ENCODE assay signal across 7 cellular contexts in the genomic region with DNA sequence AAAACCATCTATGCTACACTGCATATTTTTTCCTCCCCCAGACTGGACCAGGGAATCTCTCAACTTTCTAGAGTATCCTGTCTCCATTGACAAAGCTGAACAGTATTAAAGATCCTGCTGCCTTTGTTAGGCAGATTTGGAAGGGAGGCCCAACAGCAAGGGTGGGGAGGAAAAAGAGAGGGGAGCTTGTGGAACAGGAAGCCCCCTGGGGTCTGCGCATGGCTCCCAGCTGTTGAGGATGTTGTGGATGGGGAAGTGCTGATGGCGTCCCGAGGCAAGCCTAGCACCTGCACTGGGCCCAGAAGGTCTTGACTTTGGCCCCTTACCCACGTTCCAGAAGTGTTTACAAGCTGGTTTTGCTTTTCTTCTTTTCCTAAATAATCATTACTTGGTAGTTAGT.
DNase-seq lines count a peak whose midpoint lies in the region; ATAC-seq and TF ChIP-seq lines count a peak whose summit lies in the region.
"Not testable (repeated sequence)": the region's sequence is repeated elsewhere in the genome, so short reads cannot be mapped to it uniquely, and the experiment has no call there.

No MANE protein-coding gene starts in this region.

- TF ChIP-seq CTCF in A673 (conservative IDR thresholded peaks at IDR 0.05; ENCODE audit: low read depth, low read length); WTC11 (IDR thresholded peaks at IDR 0.05); endodermal cell (conservative IDR thresholded peaks at IDR 0.05); neural progenitor cell (IDR thresholded peaks at IDR 0.05): not testable (repeated sequence)

- peaks cover 32% of the 10 kb centered on the region for H3K4me1 Mint-ChIP-seq in WTC11
- H3K4me1 Mint-ChIP-seq in endodermal cell, neural progenitor cell: not testable (repeated sequence)

- H3K36me3 ChIP-seq in A673 (ENCODE audit: insufficient read depth, low read length, poor library complexity, severe bottlenecking); endodermal cell (ENCODE audit: control insufficient read depth, insufficient read depth, low read length); iPS-20b (ENCODE audit: insufficient read depth, low read depth, low read length); neural progenitor cell: not testable (repeated sequence)

- not testable (repeated sequence) for H3K27me3 Mint-ChIP-seq in WTC11 (ENCODE audit: low read depth); endodermal cell (ENCODE audit: insufficient read depth); neural progenitor cell (ENCODE audit: insufficient read depth, low read depth)

- DNase-seq in A673 (ENCODE audit: low spot score) (peak; percentile 55), ELF-1 (ENCODE audit: low read depth, low spot score) (peak; percentile 27), KBM-7 (peak; percentile 19), WTC11 (ENCODE audit: low spot score) (peak; percentile 40), endodermal cell (peak; percentile 58), neural progenitor cell (ENCODE audit: low spot score) (peak; percentile 14)

- not testable (repeated sequence) for H3K79me2 ChIP-seq in neural progenitor cell (ENCODE audit: low read depth)

- not testable (repeated sequence) for H4K20me1 ChIP-seq in neural progenitor cell (ENCODE audit: low read depth)

- not testable (repeated sequence) for H3K9me3 Mint-ChIP-seq in WTC11, endodermal cell, neural progenitor cell

- POLR2A ChIA-PET in A673 (lab: Charles Lee; ENCODE audit: low non-redundant PET); WTC11 (lab: Charles Lee): not testable (repeated sequence)

- not testable (repeated sequence) for H3K36me3 Mint-ChIP-seq in WTC11; endodermal cell (ENCODE audit: low read depth); neural progenitor cell

- not testable (repeated sequence) for H3K4me2 ChIP-seq in neural progenitor cell

- WGBS in endodermal cell (ENCODE audit: insufficient coverage in 1 of 2, insufficient read length in 1 of 2), 2 experiments = no CpG with 5 or more reads among the region's 4 CpGs

- H3F3A ChIP-seq in neural progenitor cell (ENCODE audit: low read depth) = not testable (repeated sequence)

- H3K4me1 ChIP-seq in A673 (ENCODE audit: insufficient read depth, low read length, poor library complexity, severe bottlenecking); endodermal cell (ENCODE audit: control insufficient read depth, insufficient read depth, low read length); iPS-20b (ENCODE audit: insufficient read depth, low read length); neural progenitor cell: not testable (repeated sequence)

- in situ Hi-C loops in KBM-7 (cut with MboI; ENCODE audit: low pct_unique_long_range_greater_than_20kb, low sequenced_read_pairs) = not testable (repeated sequence)

- not testable (repeated sequence) for H3K27ac Mint-ChIP-seq in WTC11, endodermal cell, neural progenitor cell

- not testable (repeated sequence) for BruUV-seq in A673 (replicated peaks; lab: Mats Ljungman, UMichigan)

- intact Hi-C loops in A673 (cut with micrococcal nuclease; ENCODE audit: unreplicated experiment) = not testable (repeated sequence)

- H3K4me3 ChIP-seq in A673 (ENCODE audit: low read depth, low read length, poor library complexity, severe bottlenecking); endodermal cell (ENCODE audit: low read length); iPS-20b (ENCODE audit: low read length); neural progenitor cell: not testable (repeated sequence)

- ATAC-seq in WTC11 = not testable (repeated sequence)

- not testable (repeated sequence) for H2AFZ ChIP-seq in neural progenitor cell (replicated peaks)

- H3K27ac ChIP-seq in A673 (ENCODE audit: low read depth, low read length, poor library complexity, severe bottlenecking); endodermal cell (ENCODE audit: low read depth, low read length); iPS-20b (ENCODE audit: low read length); neural progenitor cell: not testable (repeated sequence)

- not testable (repeated sequence) for H3K9ac ChIP-seq in endodermal cell (ENCODE audit: extremely low read depth, low read length, poor library complexity, severe bottlenecking); neural progenitor cell
- peak overlapping the region; percentile 48; the same call in 1 of the 2 replicates for H3K9ac ChIP-seq in iPS-20b (ENCODE audit: low read depth, low read length)

- not testable (repeated sequence) for H3K4me3 Mint-ChIP-seq in WTC11, endodermal cell, neural progenitor cell

- H3K27me3 ChIP-seq in A673 (replicated peaks; ENCODE audit: insufficient read depth, low read depth, low read length, poor library complexity); endodermal cell (ENCODE audit: control insufficient read depth, insufficient read depth, low read length, poor library complexity, severe bottlenecking); iPS-20b (ENCODE audit: insufficient read depth, low read length); neural progenitor cell: not testable (repeated sequence)

- not testable (repeated sequence) for H3K9me3 ChIP-seq in A673 (ENCODE audit: low read depth, low read length, poor library complexity, severe bottlenecking); endodermal cell (ENCODE audit: control insufficient read depth, low read length); iPS-20b (ENCODE audit: insufficient read depth, low read depth, low read length); neural progenitor cell (ENCODE audit: low read depth)

- CTCF ChIA-PET in A673 (lab: Charles Lee) = not testable (repeated sequence)
- CTCF ChIA-PET in WTC11 (lab: Charles Lee) = interaction anchor here (1.1 kb wide), 1 partner anchor 20 kb away, joined by 3 read pairs; no protein-coding TSS in a partner anchor
